24 cellular contexts compared by ENCODE assay signal in genomic region chr18:53093650-53094049, GRCh38.
"Had no signal": no experiment of that assay in that cellular context is flagged by ENCODE, and none has a peak within 500 bp of the region (broad histone marks: within the 10 kb centered on the region; RNA-seq: fewer than 3 reads in every experiment).

No MANE protein-coding gene starts in this region.

- H3K4me3 Mint-ChIP-seq: activated CD4-positive, alpha-beta memory T cell treated with anti-CD3 and anti-CD28 coated beads for 36 hours; activated CD4-positive, alpha-beta T cell treated with anti-CD3 and anti-CD28 coated beads, Interleukin-2, amount 10 ng/mL, durations not matched to agents 7 days and 5 days; activated naive CD8-positive, alpha-beta T cell; activated T-cell treated with anti-CD3 and anti-CD28 coated beads, Interleukin-2, amount 50 U/mL, for 4 hours had no signal

- H3K4me2 ChIP-seq: KMS-11, SK-N-SH had no signal

- ATAC-seq: activated T-cell treated with anti-CD3 and anti-CD28 coated beads, Interleukin-2, amount 50 U/mL, for 4 hours; Panc1; Right ventricle myocardium inferior had no signal

- H3K9me3 ChIP-seq: breast epithelium had no signal

- H3K27me3 Mint-ChIP-seq: activated CD4-positive, alpha-beta memory T cell treated with anti-CD3 and anti-CD28 coated beads for 36 hours; activated CD4-positive, alpha-beta T cell treated with anti-CD3 and anti-CD28 coated beads, Interleukin-2, amount 10 ng/mL, durations not matched to agents 7 days and 5 days; activated naive CD8-positive, alpha-beta T cell had no signal

- H3K9ac ChIP-seq: KMS-11, SK-N-SH had no signal

- H3K9me3 Mint-ChIP-seq: activated CD4-positive, alpha-beta T cell treated with anti-CD3 and anti-CD28 coated beads, Interleukin-2, amount 10 ng/mL, durations not matched to agents 7 days and 5 days; activated T-cell treated with anti-CD3 and anti-CD28 coated beads, Interleukin-2, amount 50 U/mL, for 4 hours had no signal

- H3K36me3 Mint-ChIP-seq: activated CD4-positive, alpha-beta memory T cell treated with anti-CD3 and anti-CD28 coated beads for 36 hours; activated naive CD8-positive, alpha-beta T cell had no signal

- H3K4me1 Mint-ChIP-seq: activated CD4-positive, alpha-beta T cell treated with anti-CD3 and anti-CD28 coated beads, Interleukin-2, amount 10 ng/mL, durations not matched to agents 7 days and 5 days had no signal

- H3K4me3 ChIP-seq: breast epithelium had no signal

- H3K27me3 ChIP-seq: breast epithelium had no signal

- DNase-seq: activated CD4-positive, alpha-beta memory T cell treated with anti-CD3 and anti-CD28 coated beads for 36 hours; activated CD4-positive, alpha-beta T cell treated with anti-CD3 and anti-CD28 coated beads, Interleukin-2, amount 10 ng/mL, durations not matched to agents 7 days and 5 days; activated CD4-positive, CD25-positive, alpha-beta regulatory T cell; activated CD8-positive, alpha-beta memory T cell treated with anti-CD3 and anti-CD28 coated beads for 24 hours; activated effector memory CD4-positive, alpha-beta T cell treated with anti-CD3 and anti-CD28 coated beads, Interleukin-2, amount 50 U/mL, for 16 hours; activated naive CD4-positive, alpha-beta T cell treated with Interleukin-2 at 50 U/mL for 16 hours; activated T-cell treated with anti-CD3 and anti-CD28 coated beads, Interleukin-2, amount 50 U/mL, for 4 hours; anterior cingulate cortex; NCI-H1092; NCI-H1930; NCI-H2107; NCI-H345; NCI-H510A treated with DMSO at 0.1 percent for 48 hours; NCI-H69; OCI-M1; RPMI8226; SK-N-SH; T-helper 1 cell had no signal

- H3K4me1 ChIP-seq: breast epithelium had no signal

- H3K36me3 ChIP-seq: breast epithelium had no signal

- H3K27ac Mint-ChIP-seq: activated CD4-positive, alpha-beta memory T cell treated with anti-CD3 and anti-CD28 coated beads for 36 hours; activated CD4-positive, alpha-beta T cell treated with anti-CD3 and anti-CD28 coated beads, Interleukin-2, amount 10 ng/mL, durations not matched to agents 7 days and 5 days; activated naive CD8-positive, alpha-beta T cell had no signal

- H3K27ac ChIP-seq: breast epithelium, KMS-11, VCaP had no signal
